In genomic region chr19:8557637-8558238, GRCh38 we compare ENCODE assay signal across 15 cellular contexts. TPM values are rescaled to one million over a fixed set of nuclear protein-coding genes. Genes with fewer than 3 reads are reported as not detected.
DNase-seq lines count a peak whose midpoint lies in the region; ATAC-seq and TF ChIP-seq lines count a peak whose summit lies in the region.
"Had no signal": no experiment of that assay in that cellular context is flagged by ENCODE, and none has a peak within 500 bp of the region (broad histone marks: within the 10 kb centered on the region; RNA-seq: fewer than 3 reads in every experiment).

No MANE protein-coding gene starts in this region.

- H3K4me1 Mint-ChIP-seq in Calu3 (ENCODE audit: low read depth, unreplicated experiment) (peaks cover 9% of the 10 kb centered on the region), mesothelial cell of epicardium (no peaks in the 10 kb centered on the region)
- peaks cover 45% of the 10 kb centered on the region for H3K4me1 Mint-ChIP-seq in activated CD4-positive, alpha-beta memory T cell treated with anti-CD3 and anti-CD28 coated beads, Interleukin-2, amount 10 ng/mL, durations not matched to agents 7 days and 5 days

- no TSS peak for BruUV-seq in Calu3 (replicated peaks; lab: Mats Ljungman, UMichigan)
- BruUV-seq in A673 (replicated peaks; lab: Mats Ljungman, UMichigan), result no TSS peak

- H3K4me3 ChIP-seq in BE2C (ENCODE audit: low read depth, low read length) (no peak overlapping the region), A673 (ENCODE audit: low read depth, low read length, poor library complexity, severe bottlenecking) (no peak overlapping the region)
- H3K4me3 ChIP-seq: body of pancreas, HAP-1 had no signal

- H3K27me3 Mint-ChIP-seq in Calu3 (ENCODE audit: unreplicated experiment), result no peaks in the 10 kb centered on the region
- no peaks in the 10 kb centered on the region for H3K27me3 Mint-ChIP-seq in activated CD4-positive, alpha-beta memory T cell treated with anti-CD3 and anti-CD28 coated beads, Interleukin-2, amount 10 ng/mL, durations not matched to agents 7 days and 5 days
- H3K27me3 Mint-ChIP-seq in mesothelial cell of epicardium (ENCODE audit: low read depth), result no peaks in the 10 kb centered on the region

- H3K9me3 Mint-ChIP-seq in Calu3 (ENCODE audit: low read depth, unreplicated experiment) (no peaks in the 10 kb centered on the region), mesothelial cell of epicardium (no peaks in the 10 kb centered on the region)
- no peaks in the 10 kb centered on the region for H3K9me3 Mint-ChIP-seq in activated CD4-positive, alpha-beta memory T cell treated with anti-CD3 and anti-CD28 coated beads, Interleukin-2, amount 10 ng/mL, durations not matched to agents 7 days and 5 days

- no peaks in the 10 kb centered on the region for H3K27me3 ChIP-seq in BE2C
- H3K27me3 ChIP-seq in A673 (replicated peaks; ENCODE audit: insufficient read depth, low read depth, low read length, poor library complexity), result no peaks in the 10 kb centered on the region
- H3K27me3 ChIP-seq: body of pancreas had no signal

- intact Hi-C loops in Calu3 (cut with micrococcal nuclease; ENCODE audit: unreplicated experiment) (no loop called here), A673 (cut with micrococcal nuclease; ENCODE audit: unreplicated experiment) (no loop called here)

- H3K4me1 ChIP-seq in BE2C (no peaks in the 10 kb centered on the region), A673 (ENCODE audit: insufficient read depth, low read length, poor library complexity, severe bottlenecking) (no peaks in the 10 kb centered on the region)
- H3K4me1 ChIP-seq: body of pancreas, HAP-1 had no signal

- no peak overlapping the region for H3K27ac ChIP-seq in A673 (ENCODE audit: low read depth, low read length, poor library complexity, severe bottlenecking)
- H3K27ac ChIP-seq: body of pancreas had no signal

- CTCF ChIA-PET in Calu3 (lab: Charles Lee) (no interaction called here), A673 (lab: Charles Lee) (no interaction called here)
- CTCF ChIA-PET in activated CD4-positive, alpha-beta memory T cell treated with anti-CD3 and anti-CD28 coated beads, Interleukin-2, amount 10 ng/mL, durations not matched to agents 7 days and 5 days (lab: Charles Lee), result interaction anchor here (1.6 to 2.2 kb wide), 4 partner anchors 11 to 23 kb away, joined by 4 to 9 read pairs (median 6); no protein-coding TSS in a partner anchor

- no peak for TF ChIP-seq CTCF in Calu3 (IDR thresholded peaks at IDR 0.05; ENCODE audit: unreplicated experiment)
- TF ChIP-seq CTCF in mesothelial cell of epicardium (IDR thresholded peaks at IDR 0.05; ENCODE audit: unreplicated experiment), result no peak
- TF ChIP-seq CTCF in BE2C (IDR thresholded peaks at IDR 0.05; ENCODE audit: low read depth, low read length), result no peak
- no peak for TF ChIP-seq CTCF in A673 (conservative IDR thresholded peaks at IDR 0.05; ENCODE audit: low read depth, low read length)

- H3K36me3 ChIP-seq in BE2C, result no peaks in the 10 kb centered on the region
- H3K36me3 ChIP-seq in A673 (ENCODE audit: insufficient read depth, low read length, poor library complexity, severe bottlenecking), result no peaks in the 10 kb centered on the region
- H3K36me3 ChIP-seq: HAP-1 had no signal

- H3K36me3 Mint-ChIP-seq in Calu3 (ENCODE audit: insufficient read depth, unreplicated experiment) (peaks cover 11% of the 10 kb centered on the region), mesothelial cell of epicardium (no peaks in the 10 kb centered on the region)
- H3K36me3 Mint-ChIP-seq in activated CD4-positive, alpha-beta memory T cell treated with anti-CD3 and anti-CD28 coated beads, Interleukin-2, amount 10 ng/mL, durations not matched to agents 7 days and 5 days (ENCODE audit: low read depth), result peaks cover 55% of the 10 kb centered on the region

- POLR2A ChIA-PET in activated CD4-positive, alpha-beta memory T cell treated with anti-CD3 and anti-CD28 coated beads, Interleukin-2, amount 10 ng/mL, durations not matched to agents 7 days and 5 days (lab: Charles Lee), result interaction anchor here (0.7 to 1.7 kb wide), 6 partner anchors 9 to 71 kb away, joined by 3 to 4 read pairs (median 3); partner anchors contain the start of gene ZNF414
- POLR2A ChIA-PET in A673 (lab: Charles Lee; ENCODE audit: low non-redundant PET), result no interaction called here

- H3K9me3 ChIP-seq in BE2C (no peaks in the 10 kb centered on the region), A673 (ENCODE audit: low read depth, low read length, poor library complexity, severe bottlenecking) (no peaks in the 10 kb centered on the region)
- H3K9me3 ChIP-seq: body of pancreas, HAP-1 had no signal

- ATAC-seq in GM21576 (IDR thresholded peaks at IDR 0.05; ENCODE audit: unreplicated experiment), result no peak
- ATAC-seq: body of pancreas had no signal

- DNase-seq in CD1c-positive myeloid dendritic cell (ENCODE audit: extremely low spot score) (peak; percentile 90), Calu3 (no peak), mesothelial cell of epicardium (ENCODE audit: low spot score in 2 of 2, unreplicated experiment in 2 of 2) (no peak), BE2C (no peak), A673 (ENCODE audit: low spot score) (no peak)
- no peak for DNase-seq in activated CD4-positive, alpha-beta memory T cell treated with anti-CD3 and anti-CD28 coated beads, Interleukin-2, amount 10 ng/mL, durations not matched to agents 7 days and 5 days
- DNase-seq: body of pancreas; COR-L47; NCI-H2081; NCI-H82; stimulated activated CD4-positive, alpha-beta T cell treated with anti-CD3 and anti-CD28 coated beads, Interleukin-4, amount 100 ng/mL, for 24 hours; stimulated activated naive CD4-positive, alpha-beta T cell had no signal

- no peak overlapping the region for H3K4me3 Mint-ChIP-seq in Calu3 (ENCODE audit: low read depth, unreplicated experiment)
- H3K4me3 Mint-ChIP-seq in activated CD4-positive, alpha-beta memory T cell treated with anti-CD3 and anti-CD28 coated beads, Interleukin-2, amount 10 ng/mL, durations not matched to agents 7 days and 5 days, result no peak overlapping the region
- H3K4me3 Mint-ChIP-seq in mesothelial cell of epicardium, result no peak overlapping the region

- H3K27ac Mint-ChIP-seq in Calu3 (ENCODE audit: unreplicated experiment) (peak overlapping the region; percentile 59), mesothelial cell of epicardium (peak overlapping the region; percentile 26)
- H3K27ac Mint-ChIP-seq in activated CD4-positive, alpha-beta memory T cell treated with anti-CD3 and anti-CD28 coated beads, Interleukin-2, amount 10 ng/mL, durations not matched to agents 7 days and 5 days, result peak overlapping the region; percentile 83

RNA-seq across cellular contexts. Expression of gene MYO1F, which starts 19.5 kb away (rescaled TPM):
- total RNA-seq in Calu3 (2022), result 1.3 TPM in 1 of 2 replicates, not detected in the other
- total RNA-seq in activated CD4-positive, alpha-beta memory T cell treated with anti-CD3 and anti-CD28 coated beads, Interleukin-2, amount 10 ng/mL, durations not matched to agents 7 days and 5 days, result 100 to 1,000 TPM; 420 TPM
- total RNA-seq in mesothelial cell of epicardium, result 0.35 to 0.69 TPM (median 0.47 TPM) in 3 replicates
- polyA plus RNA-seq in BE2C (2012; ENCODE audit: insufficient read depth, insufficient read length, low read depth), result not detected
- total RNA-seq in A673 (2021), result 0.26 and 0.37 TPM in 2 replicates

RNA-seq across cellular contexts. Expression of gene ZNF414, which starts 43.8 kb away (rescaled TPM):
- 8.7 and 11.8 TPM in 2 replicates for total RNA-seq in Calu3 (2022)
- total RNA-seq in activated CD4-positive, alpha-beta memory T cell treated with anti-CD3 and anti-CD28 coated beads, Interleukin-2, amount 10 ng/mL, durations not matched to agents 7 days and 5 days, result 10 to 100 TPM; 29.7 to 33.3 TPM
- total RNA-seq in mesothelial cell of epicardium, result 33.5 to 37.1 TPM (median 35.5 TPM) in 3 replicates
- polyA plus RNA-seq in BE2C (2012; ENCODE audit: insufficient read depth, insufficient read length, low read depth), result 46.8 TPM
- total RNA-seq in A673 (2021), result 26.0 and 26.7 TPM in 2 replicates

RNA-seq across cellular contexts. Expression of gene ADAMTS10, which starts 52.8 kb away (rescaled TPM):
- total RNA-seq in Calu3 (2022) (0.76 TPM in 1 of 2 replicates, not detected in the other), mesothelial cell of epicardium (176 to 182 TPM (median 179 TPM) in 3 replicates), A673 (2021) (29.5 and 40.5 TPM in 2 replicates)
- 1 to 10 TPM; 2.6 to 2.8 TPM for total RNA-seq in activated CD4-positive, alpha-beta memory T cell treated with anti-CD3 and anti-CD28 coated beads, Interleukin-2, amount 10 ng/mL, durations not matched to agents 7 days and 5 days
- polyA plus RNA-seq in BE2C (2012; ENCODE audit: insufficient read depth, insufficient read length, low read depth), result 1.4 TPM

RNA-seq across cellular contexts. Expression of gene PRAM1, which starts 55.3 kb away (rescaled TPM):
- 0.47 TPM in 1 of 2 replicates, not detected in the other for total RNA-seq in Calu3 (2022)
- under 1 TPM; 0.58 to 0.63 TPM for total RNA-seq in activated CD4-positive, alpha-beta memory T cell treated with anti-CD3 and anti-CD28 coated beads, Interleukin-2, amount 10 ng/mL, durations not matched to agents 7 days and 5 days
- total RNA-seq in mesothelial cell of epicardium, result 0.70 to 1.2 TPM (median 0.94 TPM) in 3 replicates
- polyA plus RNA-seq in BE2C (2012; ENCODE audit: insufficient read depth, insufficient read length, low read depth), result not detected
- 0.42 and 0.49 TPM in 2 replicates for total RNA-seq in A673 (2021)
- total RNA-seq: frontal cortex had no signal

Comparison
In these comparisons a context has a peak if more than half of its experiments do, and no peak if none do; other contexts are left out.
1. H3K27ac Mint-ChIP-seq: peak in every context shown above with its lines; median percentile 83 in activated CD4-positive, alpha-beta memory T cell treated with anti-CD3 and anti-CD28 coated beads, Interleukin-2, amount 10 ng/mL, durations not matched to agents 7 days and 5 days; 59 in Calu3; 26 in mesothelial cell of epicardium.
2. RNA of gene MYO1F, which starts 19.5 kb away (total RNA-seq): 420 TPM in activated CD4-positive, alpha-beta memory T cell treated with anti-CD3 and anti-CD28 coated beads, Interleukin-2, amount 10 ng/mL, durations not matched to agents 7 days and 5 days; 0.35 to 0.69 TPM in mesothelial cell of epicardium, 0.26 to 0.37 TPM in A673 and 1.3 TPM in Calu3; every median in the first group is over 100 times any median in the second.